ENCODE assay signal across 1 cellular context in the genomic region with DNA sequence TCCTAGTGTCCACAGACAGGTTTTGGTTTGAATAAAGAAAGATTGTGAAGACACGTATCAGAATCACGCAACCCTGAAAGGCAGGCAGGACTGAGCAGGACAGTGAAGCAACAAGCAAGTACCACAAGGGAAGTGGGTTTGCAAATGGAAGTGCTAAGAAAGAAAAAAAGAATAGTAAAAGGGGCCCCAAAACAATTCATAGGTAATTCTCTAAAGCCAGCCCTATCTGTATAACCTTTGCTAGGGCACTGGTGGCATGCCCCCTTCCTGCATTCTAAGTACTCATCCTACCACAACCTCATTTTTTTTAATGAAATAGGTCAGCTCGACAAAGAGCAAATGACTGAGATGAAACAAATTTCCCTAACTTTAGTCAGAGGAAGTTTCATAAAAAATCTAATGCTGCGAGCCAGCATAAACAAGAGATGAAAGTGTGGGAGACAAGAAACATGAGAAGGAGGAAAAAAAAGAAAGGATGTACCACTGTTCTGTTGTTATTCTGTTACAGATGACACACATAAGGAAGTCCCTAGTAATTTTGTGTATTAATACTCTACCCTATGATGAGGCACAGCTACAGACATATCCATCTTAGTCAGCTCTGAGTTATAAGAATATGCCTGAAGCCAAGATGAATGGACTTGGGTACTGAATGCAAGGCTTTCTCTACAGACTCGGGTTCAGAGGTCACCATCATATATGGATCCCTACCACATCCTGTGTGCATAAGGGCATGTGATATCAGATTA.
TF ChIP-seq lines count a peak whose summit lies in the region.

No MANE protein-coding gene starts in this region.

TF ChIP-seq in HepG2, 621 proteins besides CTCF, POLR2A, EP300 and RAD21 (continued from another document):
- TF ChIP-seq PAXIP1 (CRISPR knock-in tag; conservative IDR thresholded peaks at IDR 0.05): no peak
- no peak for TF ChIP-seq ZNF329 (CRISPR knock-in tag; IDR thresholded peaks at IDR 0.05; ENCODE audit: low read depth)
- no peak for TF ChIP-seq PPARG (CRISPR knock-in tag; conservative IDR thresholded peaks at IDR 0.05)
- TF ChIP-seq GPBP1L1 (CRISPR knock-in tag; IDR thresholded peaks at IDR 0.05): no peak
- TF ChIP-seq, protein P1, sequence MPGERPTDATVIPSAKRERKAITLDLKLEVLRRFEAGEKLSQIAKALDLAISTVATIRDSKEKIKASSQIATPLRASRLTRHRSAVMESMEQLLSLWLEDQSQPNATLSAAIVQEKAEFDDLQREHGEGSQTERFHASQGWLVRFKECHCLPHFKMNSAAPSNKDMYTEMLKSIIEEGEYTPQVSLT (CRISPR knock-in tag; IDR thresholded peaks at IDR 0.05; ENCODE audit: borderline replicate concordance, low read depth): no peak
- no peak for TF ChIP-seq THRA (CRISPR knock-in tag; IDR thresholded peaks at IDR 0.05; ENCODE audit: borderline replicate concordance)
- TF ChIP-seq KDM1A (CRISPR knock-in tag; IDR thresholded peaks at IDR 0.05): no peak
- TF ChIP-seq TEF (CRISPR knock-in tag; IDR thresholded peaks at IDR 0.05): no peak
- TF ChIP-seq ZNF383 (CRISPR knock-in tag; IDR thresholded peaks at IDR 0.05; ENCODE audit: borderline replicate concordance): no peak
- no peak for TF ChIP-seq SMC3 (IDR thresholded peaks at IDR 0.05; ENCODE audit: low read length)
